In the genomic region with DNA sequence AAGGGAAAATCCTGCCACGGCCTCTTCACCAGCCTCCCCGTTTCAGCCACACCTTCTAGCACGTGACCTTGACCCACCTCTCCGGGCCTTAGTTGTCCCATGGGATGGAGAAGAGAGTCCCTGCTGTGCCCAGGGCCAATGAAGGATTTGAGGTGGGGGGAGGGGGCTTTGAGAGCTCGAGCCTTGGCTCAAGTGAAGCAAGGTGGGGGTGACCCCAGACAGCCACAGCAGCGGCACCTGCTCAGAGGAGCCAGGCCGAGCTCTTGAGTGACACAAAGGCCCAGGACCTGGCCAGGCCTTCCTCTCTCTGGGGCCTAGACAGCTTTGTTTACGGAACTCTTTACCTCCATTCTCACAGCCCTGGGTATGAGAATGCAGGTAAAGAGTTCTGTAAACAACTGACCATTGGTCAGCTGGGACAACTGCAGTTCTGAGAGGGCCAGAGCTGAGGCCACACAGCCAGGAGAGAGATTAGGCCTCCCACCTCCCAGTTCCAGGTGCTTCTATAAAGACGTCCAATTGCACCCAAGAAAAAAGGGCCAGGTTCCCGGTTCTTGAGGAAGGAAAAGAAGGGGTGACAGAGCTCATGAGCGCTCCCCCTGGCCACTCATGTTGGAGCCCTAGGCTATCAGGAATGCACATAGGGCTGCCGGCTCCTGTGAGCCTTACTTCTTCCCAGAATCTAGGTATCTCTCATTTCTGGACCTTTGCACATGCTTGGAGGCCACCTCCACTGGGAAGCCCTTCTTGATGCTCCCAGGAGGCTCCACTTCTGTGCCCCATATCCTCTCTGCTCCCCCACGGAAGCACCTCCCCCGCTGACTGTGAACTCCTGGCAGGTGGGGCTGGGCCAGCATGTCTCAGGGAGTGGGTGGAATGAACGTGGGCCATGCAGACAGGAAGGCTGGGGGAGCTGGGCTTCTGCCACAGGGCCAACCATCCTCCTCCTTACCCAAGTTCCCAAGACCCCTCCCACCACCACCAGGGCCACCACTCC, we compare ENCODE assay signal across 3 cellular contexts.
TF ChIP-seq lines count a peak whose summit lies in the region.

No MANE protein-coding gene starts in this region.

TF ChIP-seq in HEK293, 187 proteins besides CTCF, POLR2A, EP300 and RAD21:
- no peak for TF ChIP-seq SP2 (tag by site-specific recombination; IDR thresholded peaks at IDR 0.05)
- no peak for TF ChIP-seq ZNF391 (tag by site-specific recombination; IDR thresholded peaks at IDR 0.05; ENCODE audit: borderline replicate concordance, low read depth)
- peak; percentile 62 for TF ChIP-seq EGR2 (tag by site-specific recombination; IDR thresholded peaks at IDR 0.05; ENCODE audit: low read depth)
- no peak for TF ChIP-seq ZNF112 (tag by site-specific recombination; IDR thresholded peaks at IDR 0.05)
- TF ChIP-seq, protein P1, sequence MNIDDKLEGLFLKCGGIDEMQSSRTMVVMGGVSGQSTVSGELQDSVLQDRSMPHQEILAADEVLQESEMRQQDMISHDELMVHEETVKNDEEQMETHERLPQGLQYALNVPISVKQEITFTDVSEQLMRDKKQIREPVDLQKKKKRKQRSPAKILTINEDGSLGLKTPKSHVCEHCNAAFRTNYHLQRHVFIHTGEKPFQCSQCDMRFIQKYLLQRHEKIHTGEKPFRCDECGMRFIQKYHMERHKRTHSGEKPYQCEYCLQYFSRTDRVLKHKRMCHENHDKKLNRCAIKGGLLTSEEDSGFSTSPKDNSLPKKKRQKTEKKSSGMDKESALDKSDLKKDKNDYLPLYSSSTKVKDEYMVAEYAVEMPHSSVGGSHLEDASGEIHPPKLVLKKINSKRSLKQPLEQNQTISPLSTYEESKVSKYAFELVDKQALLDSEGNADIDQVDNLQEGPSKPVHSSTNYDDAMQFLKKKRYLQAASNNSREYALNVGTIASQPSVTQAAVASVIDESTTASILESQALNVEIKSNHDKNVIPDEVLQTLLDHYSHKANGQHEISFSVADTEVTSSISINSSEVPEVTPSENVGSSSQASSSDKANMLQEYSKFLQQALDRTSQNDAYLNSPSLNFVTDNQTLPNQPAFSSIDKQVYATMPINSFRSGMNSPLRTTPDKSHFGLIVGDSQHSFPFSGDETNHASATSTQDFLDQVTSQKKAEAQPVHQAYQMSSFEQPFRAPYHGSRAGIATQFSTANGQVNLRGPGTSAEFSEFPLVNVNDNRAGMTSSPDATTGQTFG (tag by site-specific recombination; IDR thresholded peaks at IDR 0.05; ENCODE audit: borderline replicate concordance), result no peak
- no peak for TF ChIP-seq ZNF133 (tag by site-specific recombination; IDR thresholded peaks at IDR 0.05)
- TF ChIP-seq ZFHX2 (tag by site-specific recombination; conservative IDR thresholded peaks at IDR 0.05), result peak; percentile 63
- peak; percentile 73 for TF ChIP-seq ZNF623 (tag by site-specific recombination; IDR thresholded peaks at IDR 0.05)
- TF ChIP-seq, protein P2, sequence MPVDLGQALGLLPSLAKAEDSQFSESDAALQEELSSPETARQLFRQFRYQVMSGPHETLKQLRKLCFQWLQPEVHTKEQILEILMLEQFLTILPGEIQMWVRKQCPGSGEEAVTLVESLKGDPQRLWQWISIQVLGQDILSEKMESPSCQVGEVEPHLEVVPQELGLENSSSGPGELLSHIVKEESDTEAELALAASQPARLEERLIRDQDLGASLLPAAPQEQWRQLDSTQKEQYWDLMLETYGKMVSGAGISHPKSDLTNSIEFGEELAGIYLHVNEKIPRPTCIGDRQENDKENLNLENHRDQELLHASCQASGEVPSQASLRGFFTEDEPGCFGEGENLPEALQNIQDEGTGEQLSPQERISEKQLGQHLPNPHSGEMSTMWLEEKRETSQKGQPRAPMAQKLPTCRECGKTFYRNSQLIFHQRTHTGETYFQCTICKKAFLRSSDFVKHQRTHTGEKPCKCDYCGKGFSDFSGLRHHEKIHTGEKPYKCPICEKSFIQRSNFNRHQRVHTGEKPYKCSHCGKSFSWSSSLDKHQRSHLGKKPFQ (tag by site-specific recombination; IDR thresholded peaks at IDR 0.05), result no peak

TF ChIP-seq in H1, 55 proteins besides CTCF, POLR2A, EP300 and RAD21:
- TF ChIP-seq NRF1 (IDR thresholded peaks at IDR 0.05; ENCODE audit: low read depth, low read length) (no peak), KDM5A (IDR thresholded peaks at IDR 0.05; ENCODE audit: low read length) (no peak)
- TF ChIP-seq, protein P3, sequence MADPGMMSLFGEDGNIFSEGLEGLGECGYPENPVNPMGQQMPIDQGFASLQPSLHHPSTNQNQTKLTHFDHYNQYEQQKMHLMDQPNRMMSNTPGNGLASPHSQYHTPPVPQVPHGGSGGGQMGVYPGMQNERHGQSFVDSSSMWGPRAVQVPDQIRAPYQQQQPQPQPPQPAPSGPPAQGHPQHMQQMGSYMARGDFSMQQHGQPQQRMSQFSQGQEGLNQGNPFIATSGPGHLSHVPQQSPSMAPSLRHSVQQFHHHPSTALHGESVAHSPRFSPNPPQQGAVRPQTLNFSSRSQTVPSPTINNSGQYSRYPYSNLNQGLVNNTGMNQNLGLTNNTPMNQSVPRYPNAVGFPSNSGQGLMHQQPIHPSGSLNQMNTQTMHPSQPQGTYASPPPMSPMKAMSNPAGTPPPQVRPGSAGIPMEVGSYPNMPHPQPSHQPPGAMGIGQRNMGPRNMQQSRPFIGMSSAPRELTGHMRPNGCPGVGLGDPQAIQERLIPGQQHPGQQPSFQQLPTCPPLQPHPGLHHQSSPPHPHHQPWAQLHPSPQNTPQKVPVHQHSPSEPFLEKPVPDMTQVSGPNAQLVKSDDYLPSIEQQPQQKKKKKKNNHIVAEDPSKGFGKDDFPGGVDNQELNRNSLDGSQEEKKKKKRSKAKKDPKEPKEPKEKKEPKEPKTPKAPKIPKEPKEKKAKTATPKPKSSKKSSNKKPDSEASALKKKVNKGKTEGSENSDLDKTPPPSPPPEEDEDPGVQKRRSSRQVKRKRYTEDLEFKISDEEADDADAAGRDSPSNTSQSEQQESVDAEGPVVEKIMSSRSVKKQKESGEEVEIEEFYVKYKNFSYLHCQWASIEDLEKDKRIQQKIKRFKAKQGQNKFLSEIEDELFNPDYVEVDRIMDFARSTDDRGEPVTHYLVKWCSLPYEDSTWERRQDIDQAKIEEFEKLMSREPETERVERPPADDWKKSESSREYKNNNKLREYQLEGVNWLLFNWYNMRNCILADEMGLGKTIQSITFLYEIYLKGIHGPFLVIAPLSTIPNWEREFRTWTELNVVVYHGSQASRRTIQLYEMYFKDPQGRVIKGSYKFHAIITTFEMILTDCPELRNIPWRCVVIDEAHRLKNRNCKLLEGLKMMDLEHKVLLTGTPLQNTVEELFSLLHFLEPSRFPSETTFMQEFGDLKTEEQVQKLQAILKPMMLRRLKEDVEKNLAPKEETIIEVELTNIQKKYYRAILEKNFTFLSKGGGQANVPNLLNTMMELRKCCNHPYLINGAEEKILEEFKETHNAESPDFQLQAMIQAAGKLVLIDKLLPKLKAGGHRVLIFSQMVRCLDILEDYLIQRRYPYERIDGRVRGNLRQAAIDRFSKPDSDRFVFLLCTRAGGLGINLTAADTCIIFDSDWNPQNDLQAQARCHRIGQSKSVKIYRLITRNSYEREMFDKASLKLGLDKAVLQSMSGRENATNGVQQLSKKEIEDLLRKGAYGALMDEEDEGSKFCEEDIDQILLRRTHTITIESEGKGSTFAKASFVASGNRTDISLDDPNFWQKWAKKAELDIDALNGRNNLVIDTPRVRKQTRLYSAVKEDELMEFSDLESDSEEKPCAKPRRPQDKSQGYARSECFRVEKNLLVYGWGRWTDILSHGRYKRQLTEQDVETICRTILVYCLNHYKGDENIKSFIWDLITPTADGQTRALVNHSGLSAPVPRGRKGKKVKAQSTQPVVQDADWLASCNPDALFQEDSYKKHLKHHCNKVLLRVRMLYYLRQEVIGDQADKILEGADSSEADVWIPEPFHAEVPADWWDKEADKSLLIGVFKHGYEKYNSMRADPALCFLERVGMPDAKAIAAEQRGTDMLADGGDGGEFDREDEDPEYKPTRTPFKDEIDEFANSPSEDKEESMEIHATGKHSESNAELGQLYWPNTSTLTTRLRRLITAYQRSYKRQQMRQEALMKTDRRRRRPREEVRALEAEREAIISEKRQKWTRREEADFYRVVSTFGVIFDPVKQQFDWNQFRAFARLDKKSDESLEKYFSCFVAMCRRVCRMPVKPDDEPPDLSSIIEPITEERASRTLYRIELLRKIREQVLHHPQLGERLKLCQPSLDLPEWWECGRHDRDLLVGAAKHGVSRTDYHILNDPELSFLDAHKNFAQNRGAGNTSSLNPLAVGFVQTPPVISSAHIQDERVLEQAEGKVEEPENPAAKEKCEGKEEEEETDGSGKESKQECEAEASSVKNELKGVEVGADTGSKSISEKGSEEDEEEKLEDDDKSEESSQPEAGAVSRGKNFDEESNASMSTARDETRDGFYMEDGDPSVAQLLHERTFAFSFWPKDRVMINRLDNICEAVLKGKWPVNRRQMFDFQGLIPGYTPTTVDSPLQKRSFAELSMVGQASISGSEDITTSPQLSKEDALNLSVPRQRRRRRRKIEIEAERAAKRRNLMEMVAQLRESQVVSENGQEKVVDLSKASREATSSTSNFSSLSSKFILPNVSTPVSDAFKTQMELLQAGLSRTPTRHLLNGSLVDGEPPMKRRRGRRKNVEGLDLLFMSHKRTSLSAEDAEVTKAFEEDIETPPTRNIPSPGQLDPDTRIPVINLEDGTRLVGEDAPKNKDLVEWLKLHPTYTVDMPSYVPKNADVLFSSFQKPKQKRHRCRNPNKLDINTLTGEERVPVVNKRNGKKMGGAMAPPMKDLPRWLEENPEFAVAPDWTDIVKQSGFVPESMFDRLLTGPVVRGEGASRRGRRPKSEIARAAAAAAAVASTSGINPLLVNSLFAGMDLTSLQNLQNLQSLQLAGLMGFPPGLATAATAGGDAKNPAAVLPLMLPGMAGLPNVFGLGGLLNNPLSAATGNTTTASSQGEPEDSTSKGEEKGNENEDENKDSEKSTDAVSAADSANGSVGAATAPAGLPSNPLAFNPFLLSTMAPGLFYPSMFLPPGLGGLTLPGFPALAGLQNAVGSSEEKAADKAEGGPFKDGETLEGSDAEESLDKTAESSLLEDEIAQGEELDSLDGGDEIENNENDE (IDR thresholded peaks at IDR 0.05; ENCODE audit: insufficient replicate concordance, low read length), result no peak
TF ChIP-seq in H1: peak in this region for 0.

TF ChIP-seq in GM12891, 5 proteins besides CTCF, POLR2A, EP300 and RAD21:
- TF ChIP-seq TAF1 (IDR thresholded peaks at IDR 0.05; ENCODE audit: low read depth, low read length) (no peak), SPI1 (IDR thresholded peaks at IDR 0.05; ENCODE audit: low read depth, low read length) (no peak), POU2F2 (IDR thresholded peaks at IDR 0.05; ENCODE audit: low read depth, low read length) (no peak), POLR2AphosphoS5 (IDR thresholded peaks at IDR 0.05; ENCODE audit: low read depth, low read length) (no peak), PAX5 (IDR thresholded peaks at IDR 0.05; ENCODE audit: insufficient read depth, low read length, severe bottlenecking) (no peak)
